ENCODE assay signal across 31 cellular contexts in the genomic region with DNA sequence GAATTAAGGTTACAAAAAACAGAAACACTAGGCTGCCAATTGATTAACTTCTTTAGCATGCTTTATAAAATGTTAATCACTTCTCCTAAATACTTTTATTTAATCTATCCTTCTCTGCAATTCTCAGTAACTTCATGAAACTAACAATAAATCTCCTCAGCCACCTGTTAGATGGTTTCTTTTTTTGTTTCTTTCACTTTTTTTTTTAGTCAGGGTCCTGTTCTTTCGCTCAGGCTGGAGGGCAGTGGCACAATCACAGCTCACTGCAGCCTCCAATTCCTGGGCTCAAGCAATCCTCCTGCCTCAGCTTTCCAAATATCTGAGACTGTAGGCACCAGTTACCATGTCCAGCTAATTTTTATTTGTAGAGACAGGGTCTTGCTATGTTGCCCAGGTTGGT.
DNase-seq lines count a peak whose midpoint lies in the region; ATAC-seq, FAIRE-seq and TF ChIP-seq lines count a peak whose summit lies in the region.
"Had no signal": no experiment of that assay in that cellular context is flagged by ENCODE, and none has a peak within 500 bp of the region (broad histone marks: within the 10 kb centered on the region; RNA-seq: fewer than 3 reads in every experiment).

No MANE protein-coding gene starts in this region.

- RAD21 ChIA-PET in GM12878 (lab: Charles Lee; ENCODE audit: unreplicated experiment), result interaction anchor here (0.9 to 3.1 kb wide), 10 partner anchors 13 to 69 kb away, joined by 3 to 13 read pairs (median 4); no protein-coding TSS in a partner anchor

- H2AFZ ChIP-seq in GM12878 (ENCODE audit: control insufficient read depth, low read depth, low read length), result no peak overlapping the region

- no peak for FAIRE-seq in GM12878 (lab: Jason Lieb, UNC)
- FAIRE-seq: H54 had no signal

- intact Hi-C loops in GM12878 (cut with micrococcal nuclease; ENCODE audit: unreplicated experiment), result no loop called here

- peak overlapping the region; percentile 63 for H3K27ac ChIP-seq in GM12878 (ENCODE audit: control insufficient read depth, insufficient read depth)
- H3K27ac ChIP-seq: BLaER1 treated with 17β-estradiol and CSF1 and Interleukin-3, amounts not matched to agents 10 nM and 100 nM; body of pancreas; ovary; spleen; thoracic aorta; uterus had no signal

- TF ChIP-seq EP300 in GM12878 (IDR thresholded peaks at IDR 0.05; ENCODE audit: borderline replicate concordance in 1 of 2, control insufficient read depth in 1 of 2, low read depth in 2 of 2, low read length in 2 of 2), result no peak

- CTCF ChIA-PET in GM12878 (lab: Yijun Ruan, JAX), result interaction anchor here (0.6 to 5.3 kb wide), 7 partner anchors 10 to 310 kb away, joined by 3 to 39 read pairs (median 6); no protein-coding TSS in a partner anchor

- ATAC-seq in GM19023 (IDR thresholded peaks at IDR 0.05; ENCODE audit: unreplicated experiment) (peak; percentile 54), GM21529 (IDR thresholded peaks at IDR 0.05; ENCODE audit: unreplicated experiment) (peak; percentile 58), HG02852 (IDR thresholded peaks at IDR 0.05; ENCODE audit: unreplicated experiment) (peak; percentile 56), GM12878 (peak; percentile 56)
- ATAC-seq in activated naive CD4-positive, alpha-beta T cell treated with anti-CD3 and anti-CD28 coated beads, Interleukin-2, amount 50 U/mL, for 72 hours, result no peak
- ATAC-seq: activated CD8-positive, alpha-beta T cell treated with anti-CD3 and anti-CD28 coated beads, Interleukin-2, amount 10 ng/mL, durations not matched to agents 7 days and 5 days; activated naive CD8-positive, alpha-beta T cell treated with anti-CD3 and anti-CD28 coated beads, Interleukin-2, amount 50 U/mL, for 24 hours; body of pancreas; mucosa of descending colon; Panc1; right cardiac atrium had no signal

- BruUV-seq in GM12878 (replicated peaks; lab: Mats Ljungman, UMichigan), result no TSS peak

- H3K9me3 ChIP-seq in GM12878 (replicated peaks; ENCODE audit: control insufficient read depth, insufficient read depth, low read length), result no peaks in the 10 kb centered on the region; the same call in 1 of the 3 replicates
- H3K9me3 ChIP-seq: BLaER1 treated with 17β-estradiol and CSF1 and Interleukin-3, amounts not matched to agents 10 nM and 100 nM; body of pancreas; mucosa of descending colon; ovary; spleen; thoracic aorta; uterus had no signal

- H3K9ac ChIP-seq in GM12878 (ENCODE audit: control insufficient read depth, insufficient read depth, low read length), result no peak overlapping the region
- H3K9ac ChIP-seq: BLaER1 treated with 17β-estradiol and CSF1 and Interleukin-3, amounts not matched to agents 10 nM and 100 nM had no signal

- no peak for TF ChIP-seq POLR2A in GM12878 (IDR thresholded peaks at IDR 0.05; ENCODE audit: low read depth, low read length)

- H3K27me3 ChIP-seq in GM12878 (replicated peaks in 1 of 2; ENCODE audit: control insufficient read depth in 2 of 2, insufficient read depth in 2 of 2, low read length in 1 of 2), result no peaks in the 10 kb centered on the region
- H3K27me3 ChIP-seq: BLaER1 treated with 17β-estradiol and CSF1 and Interleukin-3, amounts not matched to agents 10 nM and 100 nM; body of pancreas; ovary; spleen; uterus had no signal

- H3K4me2 ChIP-seq in GM12878 (ENCODE audit: control insufficient read depth, insufficient read depth), result peak overlapping the region; percentile 40
- H3K4me2 ChIP-seq: BLaER1 treated with 17β-estradiol and CSF1 and Interleukin-3, amounts not matched to agents 10 nM and 100 nM had no signal

- no peak for TF ChIP-seq RAD21 in GM12878 (IDR thresholded peaks at IDR 0.05; ENCODE audit: insufficient read depth, low read depth, low read length)

- no peaks in the 10 kb centered on the region for H4K20me1 ChIP-seq in GM12878 (ENCODE audit: control insufficient read depth, insufficient read depth)
- H4K20me1 ChIP-seq: BLaER1 treated with 17β-estradiol and CSF1 and Interleukin-3, amounts not matched to agents 10 nM and 100 nM had no signal

- no peak overlapping the region for H3K27ac Mint-ChIP-seq in activated naive CD4-positive, alpha-beta T cell treated with anti-CD3 and anti-CD28 coated beads, Interleukin-2, amount 50 U/mL, for 72 hours
- H3K27ac Mint-ChIP-seq: activated CD8-positive, alpha-beta T cell treated with anti-CD3 and anti-CD28 coated beads, Interleukin-2, amount 10 ng/mL, durations not matched to agents 7 days and 5 days; activated naive CD8-positive, alpha-beta T cell treated with anti-CD3 and anti-CD28 coated beads, Interleukin-2, amount 50 U/mL, for 24 hours; nephron progenitor cell had no signal

- H3K79me2 ChIP-seq in GM12878 (ENCODE audit: control insufficient read depth, insufficient read depth, low read length), result peaks cover 88% of the 10 kb centered on the region

- POLR2A ChIA-PET in GM12878 (lab: Charles Lee), result interaction anchor here (1.1 to 3.6 kb wide), 3 partner anchors 13 to 22 kb away, joined by 6 to 26 read pairs (median 7); no protein-coding TSS in a partner anchor

- peaks cover 34% of the 10 kb centered on the region for H3K4me1 ChIP-seq in GM12878 (ENCODE audit: control insufficient read depth, insufficient read depth, low read length)
- H3K4me1 ChIP-seq: BLaER1 treated with 17β-estradiol and CSF1 and Interleukin-3, amounts not matched to agents 10 nM and 100 nM; body of pancreas; uterus had no signal

- no peak for TF ChIP-seq CTCF in GM12878 (IDR thresholded peaks at IDR 0.05 in 2 of 3, conservative IDR thresholded peaks at IDR 0.05 in 1 of 3; ENCODE audit: control insufficient read depth in 2 of 3, extremely low read depth in 1 of 3, insufficient read depth in 1 of 3, low read depth in 3 of 3, low read length in 3 of 3)

- in situ Hi-C loops in GM12878 (cut with MboI), result no loop called here

- SMC1A ChIA-PET in GM12878 (lab: Charles Lee; ENCODE audit: uncharacterized antibody, unreplicated experiment), result interaction anchor here (1.2 to 9.4 kb wide), 10 partner anchors 9 to 69 kb away, joined by 3 to 157 read pairs (median 6); no protein-coding TSS in a partner anchor

- H3K9me3 Mint-ChIP-seq in activated naive CD4-positive, alpha-beta T cell treated with anti-CD3 and anti-CD28 coated beads, Interleukin-2, amount 50 U/mL, for 72 hours, result peaks cover 0 to 5% of the 10 kb centered on the region in 2 donors
- H3K9me3 Mint-ChIP-seq: activated naive CD8-positive, alpha-beta T cell treated with anti-CD3 and anti-CD28 coated beads, Interleukin-2, amount 50 U/mL, for 24 hours; nephron progenitor cell had no signal

- H3K4me3 ChIP-seq in GM12878, result peak overlapping the region; percentile 21
- H3K4me3 ChIP-seq: BLaER1 treated with 17β-estradiol and CSF1 and Interleukin-3, amounts not matched to agents 10 nM and 100 nM; body of pancreas; lung; mucosa of descending colon; ovary; spleen; thoracic aorta; uterus had no signal

- H3K36me3 ChIP-seq in GM12878 (ENCODE audit: control insufficient read depth in 2 of 2, insufficient read depth in 2 of 2, low read length in 1 of 2), result no peaks in the 10 kb centered on the region
- H3K36me3 ChIP-seq: BLaER1 treated with 17β-estradiol and CSF1 and Interleukin-3, amounts not matched to agents 10 nM and 100 nM; ovary; spleen; thoracic aorta; uterus had no signal

- no peaks in the 10 kb centered on the region for H3K36me3 Mint-ChIP-seq in activated naive CD4-positive, alpha-beta T cell treated with anti-CD3 and anti-CD28 coated beads, Interleukin-2, amount 50 U/mL, for 72 hours

- WGBS in GM12878 (ENCODE audit: insufficient coverage, insufficient replicate concordance, low lambda C conversion rate, missing lambda C conversion rate), result 0% methylated on average over 1 of the region's 1 CpG

- DNase-seq in GM12878 (ENCODE audit: low read depth, low spot score) (no peak), NCI-H1048 (lab: John Stamatoyannopoulos, UW) (no peak), SW 1271 (lab: John Stamatoyannopoulos, UW) (no peak)
- DNase-seq in activated naive CD4-positive, alpha-beta T cell treated with anti-CD3 and anti-CD28 coated beads, Interleukin-2, amount 50 U/mL, for 72 hours (ENCODE audit: low spot score in 2 of 2), result no peak
- DNase-seq: activated CD4-positive, alpha-beta T cell treated with anti-CD3 and anti-CD28 coated beads for 1 hour; activated CD8-positive, alpha-beta T cell treated with anti-CD3 and anti-CD28 coated beads, Interleukin-2, amount 10 ng/mL, durations not matched to agents 7 days and 5 days; activated gamma-delta T cell; activated naive CD8-positive, alpha-beta T cell treated with anti-CD3 and anti-CD28 coated beads, Interleukin-2, amount 50 U/mL, for 24 hours; activated T-cell treated with anti-CD3 and anti-CD28 coated beads for 4 hours; body of pancreas; Calu3; cerebellar nuclear complex; mucosa of descending colon; NCI-H1694; NCI-H2171; NCI-H524 treated with DMSO at 0.1 percent for 48 hours; nephron progenitor cell; ovary; right cardiac atrium; spleen; stimulated activated CD4-positive, alpha-beta T cell treated with anti-CD3 and anti-CD28 coated beads, Interleukin-4, amount 100 ng/mL, for 24 hours; stimulated activated naive CD4-positive, alpha-beta T cell treated with Interleukin-2 at 50 U/mL for 16 hours; uterus had no signal

TF ChIP-seq in GM12878, 131 proteins besides CTCF, POLR2A, EP300 and RAD21 (continues in another document):
- TF ChIP-seq MEF2A (IDR thresholded peaks at IDR 0.05; ENCODE audit: insufficient read depth, low read depth, low read length) (0 out of 2 replicates have a peak, but pooled peaks have one; percentile 20), SRF (IDR thresholded peaks at IDR 0.05; ENCODE audit: low read depth in 2 of 2, low read length in 2 of 2) (no peak), RCOR1 (conservative IDR thresholded peaks at IDR 0.05; ENCODE audit: low read depth, low read length) (no peak), JUNB (IDR thresholded peaks at IDR 0.05) (peak; percentile 82), CREM (IDR thresholded peaks at IDR 0.05; ENCODE audit: low read depth) (0 out of 2 replicates have a peak, but pooled peaks have one; percentile 25), RFX5 (IDR thresholded peaks at IDR 0.05; ENCODE audit: low read depth, low read length) (no peak)
- TF ChIP-seq, protein P1, sequence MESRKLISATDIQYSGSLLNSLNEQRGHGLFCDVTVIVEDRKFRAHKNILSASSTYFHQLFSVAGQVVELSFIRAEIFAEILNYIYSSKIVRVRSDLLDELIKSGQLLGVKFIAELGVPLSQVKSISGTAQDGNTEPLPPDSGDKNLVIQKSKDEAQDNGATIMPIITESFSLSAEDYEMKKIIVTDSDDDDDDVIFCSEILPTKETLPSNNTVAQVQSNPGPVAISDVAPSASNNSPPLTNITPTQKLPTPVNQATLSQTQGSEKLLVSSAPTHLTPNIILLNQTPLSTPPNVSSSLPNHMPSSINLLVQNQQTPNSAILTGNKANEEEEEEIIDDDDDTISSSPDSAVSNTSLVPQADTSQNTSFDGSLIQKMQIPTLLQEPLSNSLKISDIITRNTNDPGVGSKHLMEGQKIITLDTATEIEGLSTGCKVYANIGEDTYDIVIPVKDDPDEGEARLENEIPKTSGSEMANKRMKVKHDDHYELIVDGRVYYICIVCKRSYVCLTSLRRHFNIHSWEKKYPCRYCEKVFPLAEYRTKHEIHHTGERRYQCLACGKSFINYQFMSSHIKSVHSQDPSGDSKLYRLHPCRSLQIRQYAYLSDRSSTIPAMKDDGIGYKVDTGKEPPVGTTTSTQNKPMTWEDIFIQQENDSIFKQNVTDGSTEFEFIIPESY (IDR thresholded peaks at IDR 0.05), result no peak

Comparison
In these comparisons a context has a peak if more than half of its experiments do, and no peak if none do; other contexts are left out.
1. ATAC-seq: peak in GM19023 (single experiment), GM21529 (single experiment), HG02852 (single experiment) and GM12878 (single experiment); none in activated naive CD4-positive, alpha-beta T cell treated with anti-CD3 and anti-CD28 coated beads, Interleukin-2, amount 50 U/mL, for 72 hours (0 of 2).